ENCODE assay signal across 20 cellular contexts in the genomic region with DNA sequence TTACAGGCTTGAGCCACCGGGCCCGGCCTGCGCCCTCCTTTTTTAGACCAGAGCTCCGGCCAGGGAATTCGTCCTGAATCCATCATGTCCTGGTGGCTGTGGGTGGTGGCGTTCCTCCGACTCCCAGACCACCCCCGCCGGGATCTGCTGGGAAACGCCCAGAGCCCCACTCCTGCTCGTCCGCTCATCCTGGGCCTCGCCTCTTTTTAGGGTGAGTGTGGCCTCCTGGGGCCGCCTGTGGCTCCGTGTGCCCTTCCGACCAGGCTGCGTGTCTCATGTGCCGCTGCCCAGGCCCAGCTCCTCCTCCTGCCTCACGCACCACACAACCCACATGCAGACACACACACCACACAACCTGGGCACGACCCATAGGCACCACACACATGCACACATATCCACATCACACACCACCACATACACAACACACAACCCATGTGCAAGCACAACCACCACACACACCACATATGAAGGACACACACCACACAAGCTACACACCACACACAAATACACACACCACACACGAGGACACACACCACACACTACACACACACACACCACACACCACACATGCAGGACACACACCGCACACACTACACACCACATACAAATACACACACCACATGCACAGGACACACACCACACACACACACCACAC.
DNase-seq lines count a peak whose midpoint lies in the region; ATAC-seq and TF ChIP-seq lines count a peak whose summit lies in the region.
"Had no signal": no experiment of that assay in that cellular context is flagged by ENCODE, and none has a peak within 500 bp of the region (broad histone marks: within the 10 kb centered on the region; RNA-seq: fewer than 3 reads in every experiment).

No MANE protein-coding gene starts in this region.

- no peaks in the 10 kb centered on the region for H3K36me3 ChIP-seq in endodermal cell (ENCODE audit: control insufficient read depth, insufficient read depth, low read length)
- H3K36me3 ChIP-seq: BLaER1, SJSA1 had no signal

- H3K4me3 ChIP-seq in endodermal cell (ENCODE audit: low read length): no peak overlapping the region
- H3K4me3 ChIP-seq: BLaER1, GM23248, SJSA1 had no signal

- peaks cover 3% of the 10 kb centered on the region for H3K4me1 Mint-ChIP-seq in endodermal cell
- H3K4me1 Mint-ChIP-seq in osteocyte (ENCODE audit: unreplicated experiment): no peaks in the 10 kb centered on the region
- H3K4me1 Mint-ChIP-seq: CD4-positive, alpha-beta memory T cell had no signal

- H3K27ac ChIP-seq in endodermal cell (ENCODE audit: low read depth, low read length): no peak overlapping the region
- H3K27ac ChIP-seq: BLaER1, GM23248, SJSA1 had no signal

- ATAC-seq in left ventricle myocardium superior (no peak), Right ventricle myocardium inferior (no peak), HG03521 (IDR thresholded peaks at IDR 0.05; ENCODE audit: unreplicated experiment) (no peak)

- no peak overlapping the region for H3K27ac Mint-ChIP-seq in endodermal cell
- no peak overlapping the region for H3K27ac Mint-ChIP-seq in osteocyte (ENCODE audit: unreplicated experiment)
- H3K27ac Mint-ChIP-seq: CD4-positive, alpha-beta memory T cell had no signal

- H3K36me3 Mint-ChIP-seq in endodermal cell (ENCODE audit: low read depth): no peaks in the 10 kb centered on the region
- no peaks in the 10 kb centered on the region for H3K36me3 Mint-ChIP-seq in osteocyte (ENCODE audit: unreplicated experiment)
- H3K36me3 Mint-ChIP-seq: CD4-positive, alpha-beta memory T cell had no signal

- H3K27me3 Mint-ChIP-seq in endodermal cell (ENCODE audit: insufficient read depth) (peaks cover under 1% of the 10 kb centered on the region), osteocyte (ENCODE audit: unreplicated experiment) (peaks cover 9% of the 10 kb centered on the region)

- no peaks in the 10 kb centered on the region for H3K9me3 Mint-ChIP-seq in endodermal cell
- no peaks in the 10 kb centered on the region for H3K9me3 Mint-ChIP-seq in osteocyte (ENCODE audit: unreplicated experiment)

- no peak overlapping the region for H3K9ac ChIP-seq in endodermal cell (ENCODE audit: extremely low read depth, low read length, poor library complexity, severe bottlenecking)
- H3K9ac ChIP-seq: BLaER1, GM23248 had no signal

- DNase-seq in left ventricle myocardium superior: peak; percentile 11
- no peak for DNase-seq in Right ventricle myocardium inferior (ENCODE audit: missing footprints)
- DNase-seq in endodermal cell: peak; percentile 11
- peak; percentile 67 for DNase-seq in osteocyte (ENCODE audit: extremely low spot score, unreplicated experiment)
- DNase-seq in NCI-H1105 (lab: John Stamatoyannopoulos, UW): no peak
- no peak for DNase-seq in NCI-H748 (lab: John Stamatoyannopoulos, UW; ENCODE audit: unreplicated experiment)
- DNase-seq in NCI-H2107 treated with DMSO at 0.1 percent for 48 hours (lab: John Stamatoyannopoulos, UW; ENCODE audit: unreplicated experiment): no peak
- DNase-seq: CD4-positive, alpha-beta memory T cell; DMS53; GM23248; NCI-H1436; NCI-H1930; NCI-H2171; NCI-H446 treated with DMSO at 0.1 percent for 48 hours; NCI-H748 treated with DMSO at 0.1 percent for 48 hours; NK-92 treated with Interleukin-12 subunit alpha and Interleukin-12 subunit beta, amount 100 ng/mL, for 24 hours; RPMI8226 had no signal

- intact Hi-C loops in left ventricle myocardium superior (cut with micrococcal nuclease): no loop called here
- intact Hi-C loops in Right ventricle myocardium inferior (cut with DNase I): no loop called here

- no peaks in the 10 kb centered on the region for H3K4me1 ChIP-seq in endodermal cell (ENCODE audit: control insufficient read depth, insufficient read depth, low read length)
- H3K4me1 ChIP-seq: BLaER1, SJSA1 had no signal

- 95 to 98% methylated on average over 15 to 22 of the region's 22 CpGs for WGBS in endodermal cell (ENCODE audit: insufficient coverage in 1 of 2, insufficient read length in 1 of 2), 2 experiments

- no peaks in the 10 kb centered on the region for H3K9me3 ChIP-seq in endodermal cell (ENCODE audit: control insufficient read depth, low read length)
- H3K9me3 ChIP-seq: BLaER1 had no signal

- TF ChIP-seq CTCF in endodermal cell (conservative IDR thresholded peaks at IDR 0.05) (no peak), osteocyte (IDR thresholded peaks at IDR 0.05) (no peak)

- H3K27me3 ChIP-seq in endodermal cell (ENCODE audit: control insufficient read depth, insufficient read depth, low read length, poor library complexity, severe bottlenecking): no peaks in the 10 kb centered on the region
- H3K27me3 ChIP-seq: BLaER1, SJSA1 had no signal

- no peak overlapping the region for H3K4me3 Mint-ChIP-seq in endodermal cell
- H3K4me3 Mint-ChIP-seq in osteocyte (ENCODE audit: unreplicated experiment): no peak overlapping the region
- H3K4me3 Mint-ChIP-seq: CD4-positive, alpha-beta memory T cell had no signal

Comparison
In these comparisons a context has a peak if more than half of its experiments do, and no peak if none do; other contexts are left out.
1. DNase-seq: peak in left ventricle myocardium superior (single experiment), endodermal cell (single experiment) and osteocyte (single experiment); none in Right ventricle myocardium inferior (single experiment), NCI-H1105 (single experiment), NCI-H748 (single experiment) and NCI-H2107 treated with DMSO at 0.1 percent for 48 hours (single experiment).